In genomic region chr5:14714706-14715105, GRCh38 we compare ENCODE assay signal across 13 cellular contexts. TPM values are rescaled to one million over a fixed set of nuclear protein-coding genes. Genes with fewer than 3 reads are reported as not detected.
A peak's percentile ranks its signal among the peaks of the same experiment; 100 is the strongest.
DNase-seq lines count a peak whose midpoint lies in the region; ATAC-seq and TF ChIP-seq lines count a peak whose summit lies in the region.
"Had no signal": no experiment of that assay in that cellular context is flagged by ENCODE, and none has a peak within 500 bp of the region (broad histone marks: within the 10 kb centered on the region; RNA-seq: fewer than 3 reads in every experiment).

No MANE protein-coding gene starts in this region.

- no peak for TF ChIP-seq POLR2A in breast epithelium (IDR thresholded peaks at IDR 0.05)

- H3K4me3 ChIP-seq in breast epithelium = no peak overlapping the region
- H3K4me3 ChIP-seq: adrenal gland, BLaER1, spleen had no signal

- CTCF ChIA-PET in MCF 10A (lab: Yijun Ruan, JAX) = interaction anchor here (0.7 to 4.8 kb wide), 2 partner anchors 12 to 560 kb away, joined by 3 to 26 read pairs; no protein-coding TSS in a partner anchor

- TF ChIP-seq CTCF in MCF 10A (IDR thresholded peaks at IDR 0.05; ENCODE audit: unreplicated experiment) (no peak), breast epithelium (IDR thresholded peaks at IDR 0.05) (no peak)

- BruUV-seq in MCF 10A (replicated peaks; lab: Mats Ljungman, UMichigan) = no TSS peak

- no peaks in the 10 kb centered on the region for H3K27me3 Mint-ChIP-seq in MCF 10A (ENCODE audit: insufficient read depth, unreplicated experiment)

- intact Hi-C loops in MCF 10A (cut with micrococcal nuclease) = no loop called here
- intact Hi-C loops in breast epithelium (cut with DNase I; ENCODE audit: low total_unique reads) = loop anchor here (10.0 kb wide), 1 partner anchor 160 kb away; the partner anchor contains the start of gene ANKH

- H3K27ac Mint-ChIP-seq in MCF 10A (ENCODE audit: low read depth, unreplicated experiment) = no peak overlapping the region
- peak overlapping the region; percentile 88 for H3K27ac Mint-ChIP-seq in stimulated activated effector memory CD8-positive, alpha-beta T cell treated with anti-CD3 and anti-CD28 coated beads, Interleukin-12 subunit alpha, Interleukin-12 subunit beta, amount 100 ng/mL, for 72 hours
- H3K27ac Mint-ChIP-seq: endodermal cell had no signal

- no peak overlapping the region for H3K4me3 Mint-ChIP-seq in MCF 10A (ENCODE audit: unreplicated experiment)
- H3K4me3 Mint-ChIP-seq in stimulated activated effector memory CD8-positive, alpha-beta T cell treated with anti-CD3 and anti-CD28 coated beads, Interleukin-12 subunit alpha, Interleukin-12 subunit beta, amount 100 ng/mL, for 72 hours = no peak overlapping the region
- H3K4me3 Mint-ChIP-seq: endodermal cell had no signal

- no peaks in the 10 kb centered on the region for H3K4me1 Mint-ChIP-seq in MCF 10A (ENCODE audit: insufficient read depth, unreplicated experiment)
- H3K4me1 Mint-ChIP-seq in stimulated activated effector memory CD8-positive, alpha-beta T cell treated with anti-CD3 and anti-CD28 coated beads, Interleukin-12 subunit alpha, Interleukin-12 subunit beta, amount 100 ng/mL, for 72 hours = peaks cover 36% of the 10 kb centered on the region
- H3K4me1 Mint-ChIP-seq: endodermal cell had no signal

- POLR2A ChIA-PET in MCF 10A (lab: Yijun Ruan, JAX) = interaction anchor here (1.0 kb wide), 1 partner anchor 12 kb away, joined by 3 read pairs; no protein-coding TSS in a partner anchor

- H3K27ac ChIP-seq in breast epithelium = no peak overlapping the region
- H3K27ac ChIP-seq: spleen had no signal

- H3K9me3 Mint-ChIP-seq in MCF 10A (ENCODE audit: unreplicated experiment) = no peaks in the 10 kb centered on the region
- H3K9me3 Mint-ChIP-seq in stimulated activated effector memory CD8-positive, alpha-beta T cell treated with anti-CD3 and anti-CD28 coated beads, Interleukin-12 subunit alpha, Interleukin-12 subunit beta, amount 100 ng/mL, for 72 hours = no peaks in the 10 kb centered on the region

- H3K36me3 Mint-ChIP-seq in MCF 10A (ENCODE audit: insufficient read depth, unreplicated experiment) = peaks cover 69% of the 10 kb centered on the region
- peaks cover 100% of the 10 kb centered on the region for H3K36me3 Mint-ChIP-seq in stimulated activated effector memory CD8-positive, alpha-beta T cell treated with anti-CD3 and anti-CD28 coated beads, Interleukin-12 subunit alpha, Interleukin-12 subunit beta, amount 100 ng/mL, for 72 hours

- ATAC-seq in stimulated activated effector memory CD8-positive, alpha-beta T cell treated with anti-CD3 and anti-CD28 coated beads, Interleukin-12 subunit alpha, Interleukin-12 subunit beta, amount 100 ng/mL, for 72 hours = no peak
- ATAC-seq in GM19463 (IDR thresholded peaks at IDR 0.05; ENCODE audit: unreplicated experiment) (no peak), HG02938 (IDR thresholded peaks at IDR 0.05; ENCODE audit: unreplicated experiment) (no peak)

- H3K4me1 ChIP-seq in breast epithelium = no peaks in the 10 kb centered on the region
- H3K4me1 ChIP-seq: adrenal gland, spleen had no signal

- peak; percentile 27 for DNase-seq in MCF 10A (ENCODE audit: unreplicated experiment)
- no peak for DNase-seq in breast epithelium (ENCODE audit: low spot score in 2 of 2)
- peak; percentile 42 to 75 for DNase-seq in NCI-H524 (lab: John Stamatoyannopoulos, UW)
- peak; percentile 12 for DNase-seq in dermis blood vessel endothelial cell
- no peak for DNase-seq in stimulated activated effector memory CD8-positive, alpha-beta T cell treated with anti-CD3 and anti-CD28 coated beads, Interleukin-12 subunit alpha, Interleukin-12 subunit beta, amount 100 ng/mL, for 72 hours (ENCODE audit: low spot score in 2 of 2)
- no peak for DNase-seq in NCI-H2227 treated with DMSO at 0.1 percent for 48 hours (lab: John Stamatoyannopoulos, UW)
- DNase-seq: activated CD4-positive, alpha-beta T cell treated with anti-CD3 and anti-CD28 coated beads for 48 hours; endodermal cell; spleen had no signal

- H3K9me3 ChIP-seq in breast epithelium = no peaks in the 10 kb centered on the region
- H3K9me3 ChIP-seq: adrenal gland, BLaER1, spleen had no signal

- H3K36me3 ChIP-seq in breast epithelium = peaks cover 3% of the 10 kb centered on the region

- no peaks in the 10 kb centered on the region for H3K27me3 ChIP-seq in breast epithelium
- H3K27me3 ChIP-seq: adrenal gland, BLaER1, spleen had no signal

RNA-seq across cellular contexts. Expression of gene OTULIN, which starts 50.2 kb away (rescaled TPM):
- total RNA-seq in MCF 10A (2022) (27.0 and 34.6 TPM in 2 replicates), breast epithelium (10 to 100 TPM; 31.0 to 63.7 (median 47.2) TPM), dermis blood vessel endothelial cell (26.3 and 31.0 TPM in 2 replicates)

Comparison
In these comparisons a context has a peak if more than half of its experiments do, and no peak if none do; other contexts are left out.
1. DNase-seq: peak in MCF 10A (single experiment), NCI-H524 (2 of 2) and dermis blood vessel endothelial cell (single experiment); none in breast epithelium (0 of 2), stimulated activated effector memory CD8-positive, alpha-beta T cell treated with anti-CD3 and anti-CD28 coated beads, Interleukin-12 subunit alpha, Interleukin-12 subunit beta, amount 100 ng/mL, for 72 hours (0 of 2) and NCI-H2227 treated with DMSO at 0.1 percent for 48 hours (single experiment).